In genomic region chr17:75345514-75346167, GRCh38 we compare ENCODE assay signal across 8 cellular contexts. TPM values are rescaled to one million over a fixed set of nuclear protein-coding genes. Genes with fewer than 3 reads are reported as not detected.
DNase-seq lines count a peak whose midpoint lies in the region; ATAC-seq, FAIRE-seq and TF ChIP-seq lines count a peak whose summit lies in the region.

No MANE protein-coding gene starts in this region.

- H3K4me3 ChIP-seq in Peyer's patch: peak overlapping the region in 1 of 4 donors; percentile 32

- FAIRE-seq in HTR-8/SVneo (lab: Jason Lieb, UNC): no peak

- peaks cover 0 to 46% (median 21%) of the 10 kb centered on the region in 4 donors for H3K4me1 ChIP-seq in Peyer's patch

- H3K27me3 ChIP-seq in Peyer's patch: no peaks in the 10 kb centered on the region

- TF ChIP-seq POLR2A in Peyer's patch (IDR thresholded peaks at IDR 0.05): no peak

- peak overlapping the region in 2 of 4 donors; percentile 52 to 82 for H3K27ac ChIP-seq in Peyer's patch

- ATAC-seq in GM18873 (IDR thresholded peaks at IDR 0.05; ENCODE audit: low FRiP score, unreplicated experiment) (peak; percentile 60), HG02678 (IDR thresholded peaks at IDR 0.05; ENCODE audit: unreplicated experiment) (peak; percentile 69)

- peak in 1 of 6 experiments; percentile 4 for TF ChIP-seq CTCF in Peyer's patch (IDR thresholded peaks at IDR 0.05)

- peak in 2 of 3 donors; percentile 79 to 81 for DNase-seq in Peyer's patch
- DNase-seq in effector CD8-positive, alpha-beta T cell (lab: John Stamatoyannopoulos, UW): peak; percentile 18
- no peak for DNase-seq in Ammon's horn (ENCODE audit: low spot score)
- no peak for DNase-seq in NCI-H82 treated with DMSO at 0.1 percent for 48 hours (lab: John Stamatoyannopoulos, UW; ENCODE audit: unreplicated experiment)
- DNase-seq in cortex of kidney (lab: John Stamatoyannopoulos, UW): no peak
- DNase-seq in HTR-8/SVneo (ENCODE audit: insufficient read length, low spot score): no peak

- H3K9me3 ChIP-seq in Peyer's patch: no peaks in the 10 kb centered on the region

- no peaks in the 10 kb centered on the region for H3K36me3 ChIP-seq in Peyer's patch

RNA-seq across cellular contexts. Expression of gene SLC25A19, which starts 56.4 kb away (rescaled TPM):
- 10 to 100 TPM in 3 of 4 donors, 1 to 10 TPM in 1; 8.2 to 24.8 (median 17.0) TPM for total RNA-seq in Peyer's patch

RNA-seq across cellular contexts. Expression of gene GRB2, which starts 59.8 kb away (rescaled TPM):
- 100 to 1,000 TPM in 2 of 4 donors, 10 to 100 TPM in 2; 64.8 to 120 (median 98.3) TPM for total RNA-seq in Peyer's patch

Comparison
In these comparisons a context has a peak if more than half of its experiments do, and no peak if none do; other contexts are left out.
1. DNase-seq: peak in Peyer's patch (2 of 3) and effector CD8-positive, alpha-beta T cell (single experiment); none in Ammon's horn (single experiment), NCI-H82 treated with DMSO at 0.1 percent for 48 hours (single experiment), cortex of kidney (single experiment) and HTR-8/SVneo (single experiment).